In genomic region chr5:180810210-180811011, GRCh38 we compare ENCODE assay signal across 1 cellular context.
A peak's percentile ranks its signal among the peaks of the same experiment; 100 is the strongest.
TF ChIP-seq lines count a peak whose summit lies in the region.

No MANE protein-coding gene starts in this region.

TF ChIP-seq in K562, 482 proteins besides CTCF, POLR2A, EP300 and RAD21 (continued from another document and continues in another):
- TF ChIP-seq AFF1 (IDR thresholded peaks at IDR 0.05; ENCODE audit: low read depth in 1 of 2, partially characterized antibody in 2 of 2) (peak in 1 of 2 experiments; percentile 85), TOE1 (IDR thresholded peaks at IDR 0.05; ENCODE audit: borderline replicate concordance) (peak; percentile 45), TOE1 (CRISPR knock-in tag; IDR thresholded peaks at IDR 0.05; ENCODE audit: borderline replicate concordance, low read depth) (no peak; the same call in 1 of the 2 replicates), ELF1 (tag; IDR thresholded peaks at IDR 0.05) (no peak; the same call in 1 of the 2 replicates), PCBP2 (IDR thresholded peaks at IDR 0.05; ENCODE audit: low read depth, low read length, poor library complexity, severe bottlenecking) (no peak), ZNF134 (CRISPR knock-in tag; conservative IDR thresholded peaks at IDR 0.05) (0 out of 2 replicates have a peak, but pooled peaks have one; percentile 23), SMAD2 (IDR thresholded peaks at IDR 0.05; ENCODE audit: low read depth, low read length) (no peak), HMGXB4 (CRISPR knock-in tag; IDR thresholded peaks at IDR 0.05) (peak; percentile 47; the same call in 1 of the 2 replicates), KDM5B (IDR thresholded peaks at IDR 0.05; ENCODE audit: insufficient replicate concordance, low read depth, low read length) (peak; percentile 70), FOS (IDR thresholded peaks at IDR 0.05; ENCODE audit: extremely low read depth, insufficient read length) (no peak), SMARCC2 (IDR thresholded peaks at IDR 0.05; ENCODE audit: low read depth) (no peak), STAT5B (CRISPR knock-in tag; IDR thresholded peaks at IDR 0.05) (no peak), FOXJ3 (CRISPR knock-in tag; IDR thresholded peaks at IDR 0.05) (no peak), C11orf30 (IDR thresholded peaks at IDR 0.05; ENCODE audit: low read depth) (peak; percentile 65), BCLAF1 (IDR thresholded peaks at IDR 0.05; ENCODE audit: borderline replicate concordance in 1 of 2, control insufficient read depth in 1 of 2, low read depth in 2 of 2, low read length in 1 of 2) (0 out of 4 replicates have a peak, but pooled peaks of 1 of the 2 experiments have one; percentile 5), HDGF (IDR thresholded peaks at IDR 0.05) (no peak), ATF1 (CRISPR knock-in tag; IDR thresholded peaks at IDR 0.05) (no peak), ATF1 (tag; IDR thresholded peaks at IDR 0.05) (peak; percentile 88), GTF2E2 (tag; IDR thresholded peaks at IDR 0.05) (peak; percentile 93), KLF6 (CRISPR knock-in tag; IDR thresholded peaks at IDR 0.05; ENCODE audit: borderline replicate concordance) (no peak), LARP7 (IDR thresholded peaks at IDR 0.05) (no peak), ZNF695 (CRISPR knock-in tag; IDR thresholded peaks at IDR 0.05) (0 out of 2 replicates have a peak, but pooled peaks have one; percentile 14), ZNF253 (CRISPR knock-in tag; conservative IDR thresholded peaks at IDR 0.05) (no peak), IRF9 (tag; IDR thresholded peaks at IDR 0.05) (no peak), ZNF436 (CRISPR knock-in tag; IDR thresholded peaks at IDR 0.05) (no peak), TCF7L2 (IDR thresholded peaks at IDR 0.05; ENCODE audit: low read depth, low read length) (no peak), CEBPB (tag; IDR thresholded peaks at IDR 0.05) (no peak), HNRNPUL1 (IDR thresholded peaks at IDR 0.05; ENCODE audit: low read length) (no peak), ZNF707 (CRISPR knock-in tag; conservative IDR thresholded peaks at IDR 0.05) (peak; percentile 57; the same call in 1 of the 2 replicates), ZNF830 (CRISPR knock-in tag; IDR thresholded peaks at IDR 0.05) (0 out of 2 replicates have a peak, but pooled peaks have one; percentile 87), RBBP5 (IDR thresholded peaks at IDR 0.05; ENCODE audit: borderline replicate concordance, insufficient read depth, low read length, poor library complexity, severe bottlenecking) (peak; percentile 76), MYBL2 (IDR thresholded peaks at IDR 0.05; ENCODE audit: low read depth) (no peak), MYBL2 (CRISPR knock-in tag; IDR thresholded peaks at IDR 0.05; ENCODE audit: borderline replicate concordance) (no peak), CUX1 (CRISPR knock-in tag; IDR thresholded peaks at IDR 0.05) (no peak), ZNF79 (CRISPR knock-in tag; IDR thresholded peaks at IDR 0.05; ENCODE audit: low read depth) (no peak), THRA (IDR thresholded peaks at IDR 0.05) (no peak), BHLHE40 (IDR thresholded peaks at IDR 0.05; ENCODE audit: low read length) (peak; percentile 15), NCOA2 (IDR thresholded peaks at IDR 0.05; ENCODE audit: partially characterized antibody in 2 of 2) (no peak), E2F6 (IDR thresholded peaks at IDR 0.05; ENCODE audit: borderline replicate concordance in 1 of 2, extremely low read depth in 1 of 2, insufficient read depth in 1 of 2, insufficient read length in 1 of 2, low read depth in 1 of 2, low read length in 1 of 2, poor library complexity in 1 of 2, severe bottlenecking in 1 of 2) (peak; percentile 82 to 92), KHSRP (IDR thresholded peaks at IDR 0.05) (no peak), PHF8 (IDR thresholded peaks at IDR 0.05; ENCODE audit: borderline replicate concordance, low read length) (peak; percentile 97), ETV6 (IDR thresholded peaks at IDR 0.05; ENCODE audit: borderline replicate concordance in 1 of 2, low read depth in 2 of 2, low read length in 1 of 2) (0 out of 4 replicates have a peak, but pooled peaks of 1 of the 2 experiments have one; percentile 5), ETV6 (CRISPR knock-in tag; IDR thresholded peaks at IDR 0.05; ENCODE audit: borderline replicate concordance) (no peak), EZH2 (IDR thresholded peaks at IDR 0.05; ENCODE audit: borderline replicate concordance, low read depth, low read length) (no peak), NONO (IDR thresholded peaks at IDR 0.05; ENCODE audit: low read depth in 2 of 2, low read length in 1 of 2) (no peak; a peak in 1 of 4 replicates), HDAC3 (IDR thresholded peaks at IDR 0.05; ENCODE audit: borderline replicate concordance, partially characterized antibody) (no peak), NR0B1 (IDR thresholded peaks at IDR 0.05; ENCODE audit: partially characterized antibody) (no peak), ESRRB (CRISPR knock-in tag; IDR thresholded peaks at IDR 0.05; ENCODE audit: borderline replicate concordance) (no peak), CREBBP (IDR thresholded peaks at IDR 0.05; ENCODE audit: low read depth, low read length) (no peak), NFATC3 (IDR thresholded peaks at IDR 0.05) (no peak)
